In the genomic region with DNA sequence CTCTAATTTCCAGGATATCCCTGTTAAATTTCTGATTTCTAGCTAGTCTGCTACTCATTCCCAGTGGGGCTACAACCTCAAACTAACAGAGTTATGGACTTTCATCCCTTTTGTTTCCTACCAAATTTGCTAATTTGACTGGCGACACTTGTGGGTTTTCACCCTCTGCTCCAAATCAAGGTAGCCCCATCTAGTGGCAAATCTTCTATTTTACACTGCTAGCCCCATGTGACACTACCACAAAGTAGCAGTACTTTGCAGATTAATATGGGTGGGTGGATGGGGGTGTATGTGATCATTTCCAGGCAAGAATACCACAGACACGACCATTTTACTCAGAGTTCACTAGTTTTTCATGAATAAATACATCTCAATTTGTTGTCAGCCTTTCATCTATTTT, we compare ENCODE assay signal across 9 cellular contexts.
DNase-seq lines count a peak whose midpoint lies in the region; ATAC-seq, FAIRE-seq and TF ChIP-seq lines count a peak whose summit lies in the region.
"Had no signal": no experiment of that assay in that cellular context is flagged by ENCODE, and none has a peak within 500 bp of the region (broad histone marks: within the 10 kb centered on the region; RNA-seq: fewer than 3 reads in every experiment).

No MANE protein-coding gene starts in this region.

- no peaks in the 10 kb centered on the region for H3K4me1 Mint-ChIP-seq in immature natural killer cell

- intact Hi-C loops in esophagus squamous epithelium (cut with DNase I): no loop called here

- H4K20me1 ChIP-seq in keratinocyte (ENCODE audit: control insufficient read depth, extremely low read depth, insufficient read depth, low read length): no peaks in the 10 kb centered on the region

- no peaks in the 10 kb centered on the region for H3K79me2 ChIP-seq in keratinocyte (ENCODE audit: control insufficient read depth, insufficient read depth, low read length)

- H3K27ac ChIP-seq in HL-60 (replicated peaks) (no peak overlapping the region), keratinocyte (ENCODE audit: control insufficient read depth, insufficient read depth, low read length) (no peak overlapping the region), esophagus squamous epithelium (no peak overlapping the region)

- no peak overlapping the region for H3K4me3 Mint-ChIP-seq in immature natural killer cell
- H3K4me3 Mint-ChIP-seq: T-helper 1 cell treated with Interleukin-12 subunit alpha and Interleukin-12 subunit beta and Interleukin-4 antibody, amounts not matched to agents 30 μg/mL and 1 μg/mL, for 36 hours had no signal

- no peaks in the 10 kb centered on the region for H3K27me3 ChIP-seq in HL-60 (ENCODE audit: insufficient read depth, poor library complexity, severe bottlenecking)
- H3K27me3 ChIP-seq in keratinocyte (ENCODE audit: control insufficient read depth, extremely low read depth, insufficient read depth, low read length): no peaks in the 10 kb centered on the region
- no peaks in the 10 kb centered on the region for H3K27me3 ChIP-seq in esophagus squamous epithelium

- H3K9me3 Mint-ChIP-seq in immature natural killer cell: peaks cover 0 to 11% (median 5%) of the 10 kb centered on the region in 6 donors
- H3K9me3 Mint-ChIP-seq: T-helper 1 cell treated with Interleukin-12 subunit alpha and Interleukin-12 subunit beta and Interleukin-4 antibody, amounts not matched to agents 30 μg/mL and 1 μg/mL, for 36 hours had no signal

- H3K9me3 ChIP-seq in keratinocyte (ENCODE audit: control insufficient read depth, low read depth, low read length) (no peaks in the 10 kb centered on the region), esophagus squamous epithelium (no peaks in the 10 kb centered on the region)

- no peak overlapping the region for H2AFZ ChIP-seq in keratinocyte (ENCODE audit: control insufficient read depth, low read length)

- peaks cover 0 to 4% (median 0%) of the 10 kb centered on the region in 3 donors for H3K36me3 Mint-ChIP-seq in immature natural killer cell

- WGBS in esophagus squamous epithelium, 2 donors: 0 to 10% methylated on average over 2 of the region's 2 CpGs

- H3K36me3 ChIP-seq in keratinocyte (ENCODE audit: control insufficient read depth in 2 of 2, extremely low read depth in 1 of 2, insufficient read depth in 2 of 2, low read length in 2 of 2): no peaks in the 10 kb centered on the region
- no peaks in the 10 kb centered on the region for H3K36me3 ChIP-seq in esophagus squamous epithelium

- H3K27ac Mint-ChIP-seq in immature natural killer cell: no peak overlapping the region
- H3K27ac Mint-ChIP-seq: T-helper 1 cell treated with Interleukin-12 subunit alpha and Interleukin-12 subunit beta and Interleukin-4 antibody, amounts not matched to agents 30 μg/mL and 1 μg/mL, for 36 hours had no signal

- no peak overlapping the region for H3K4me2 ChIP-seq in keratinocyte (ENCODE audit: control insufficient read depth, extremely low read depth, insufficient read depth, low read depth, low read length)

- no peak overlapping the region for H3K9ac ChIP-seq in keratinocyte (ENCODE audit: control insufficient read depth, extremely low read depth, insufficient read depth, low read length)

- peaks cover 0 to 9% (median 3%) of the 10 kb centered on the region in 3 donors for H3K27me3 Mint-ChIP-seq in immature natural killer cell (ENCODE audit: low read depth in 3 of 3)

- peak; percentile 49 for FAIRE-seq in keratinocyte (lab: Jason Lieb, UNC)

- H3K9me1 ChIP-seq in keratinocyte (ENCODE audit: control insufficient read depth, extremely low read depth, insufficient read depth, low read length): no peaks in the 10 kb centered on the region

- no peak for TF ChIP-seq POLR2A in esophagus squamous epithelium (IDR thresholded peaks at IDR 0.05)

- H3K4me1 ChIP-seq in keratinocyte (ENCODE audit: control insufficient read depth, extremely low read depth, insufficient read depth, low read length) (no peaks in the 10 kb centered on the region), esophagus squamous epithelium (no peaks in the 10 kb centered on the region)

- ATAC-seq in GM19397 (IDR thresholded peaks at IDR 0.05; ENCODE audit: unreplicated experiment): peak; percentile 48

- H3K4me3 ChIP-seq in HL-60 (replicated peaks; ENCODE audit: insufficient read depth, low read length) (no peak overlapping the region), WI38 (ENCODE audit: low read depth, low read length) (no peak overlapping the region), keratinocyte (ENCODE audit: control insufficient read depth in 2 of 3, extremely low read depth in 1 of 3, insufficient read depth in 2 of 3, low read depth in 1 of 3, low read length in 3 of 3) (no peak overlapping the region), esophagus squamous epithelium (no peak overlapping the region)

- DNase-seq in EH (ENCODE audit: low read depth): peak; percentile 3
- peak in 1 of 2 experiments; percentile 8 for DNase-seq in HL-60 (ENCODE audit: low read depth in 1 of 2, low spot score in 1 of 2)
- no peak for DNase-seq in keratinocyte (ENCODE audit: low read depth, low spot score)
- no peak for DNase-seq in esophagus squamous epithelium (lab: John Stamatoyannopoulos, UW)
- DNase-seq in immature natural killer cell: no peak
- DNase-seq in DMS79 treated with DMSO at 0.1 percent for 48 hours (lab: John Stamatoyannopoulos, UW): no peak

- peak; percentile 24 for TF ChIP-seq CTCF in HL-60 (IDR thresholded peaks at IDR 0.05; ENCODE audit: insufficient read depth, low read length)
- 0 out of 2 replicates have a peak, but pooled peaks have one; percentile 7 for TF ChIP-seq CTCF in WI38 (IDR thresholded peaks at IDR 0.05; ENCODE audit: low read depth, low read length)
- TF ChIP-seq CTCF in keratinocyte (optimal IDR thresholded peaks at IDR 0.05 in 1 of 3, IDR thresholded peaks at IDR 0.05 in 1 of 3, conservative IDR thresholded peaks at IDR 0.05 in 1 of 3; ENCODE audit: extremely low read depth in 1 of 3, insufficient read depth in 2 of 3, low read length in 3 of 3): peak; percentile 48 to 63 (median 63)
- peak in 2 of 6 experiments; percentile 15 to 30 for TF ChIP-seq CTCF in esophagus squamous epithelium (IDR thresholded peaks at IDR 0.05)

- dilution Hi-C loops in keratinocyte (cut with MboI; ENCODE audit: extremely low pct_ligation_motif_present, low sequenced_read_pairs): no loop called here
